ENCODE assay signal across 8 cellular contexts in genomic region chr18:24271381-24272331, GRCh38.
A peak's percentile ranks its signal among the peaks of the same experiment; 100 is the strongest.
DNase-seq lines count a peak whose midpoint lies in the region; ATAC-seq and TF ChIP-seq lines count a peak whose summit lies in the region.

No MANE protein-coding gene starts in this region.

- H3K36me3 ChIP-seq in GM06990 (ENCODE audit: control insufficient read depth, insufficient read depth, low read length) (no peaks in the 10 kb centered on the region), thyroid gland (no peaks in the 10 kb centered on the region)

- peak; percentile 73 to 79 for ATAC-seq in activated T-cell treated with anti-CD3 and anti-CD28 coated beads, Interleukin-2, amount 50 U/mL, for 4 hours

- peak in 1 of 2 donors; percentile 77 for TF ChIP-seq POLR2A in thyroid gland (IDR thresholded peaks at IDR 0.05)

- H3K36me3 Mint-ChIP-seq in activated T-cell treated with anti-CD3 and anti-CD28 coated beads, Interleukin-2, amount 50 U/mL, for 4 hours (ENCODE audit: insufficient read depth): peaks cover 3% of the 10 kb centered on the region

- peaks cover 5% of the 10 kb centered on the region for H3K4me1 Mint-ChIP-seq in activated T-cell treated with anti-CD3 and anti-CD28 coated beads, Interleukin-2, amount 50 U/mL, for 4 hours (ENCODE audit: low read depth)

- H3K9me3 ChIP-seq in thyroid gland: no peaks in the 10 kb centered on the region

- 0 to 1% methylated on average over 28 to 31 of the region's 97 CpGs for WGBS in thyroid gland, 2 donors

- DNase-seq in GM06990 (ENCODE audit: extremely low read depth, insufficient read length) (peak; percentile 29), NCI-H1105 treated with DMSO at 0.1 percent for 48 hours (lab: John Stamatoyannopoulos, UW) (peak; percentile 72), fibroblast of the aortic adventitia (ENCODE audit: low read depth) (peak; percentile 66), myocyte (ENCODE audit: low read depth) (peak; percentile 75), thyroid gland (peak; percentile 89 to 91)
- no peak for DNase-seq in activated T-cell treated with anti-CD3 and anti-CD28 coated beads, Interleukin-2, amount 50 U/mL, for 4 hours
- no peak for DNase-seq in central memory CD4-positive, alpha-beta T cell

- intact Hi-C loops in thyroid gland (cut with DNase I): no loop called here

- H3K4me1 ChIP-seq in thyroid gland: peaks cover 0 to 11% of the 10 kb centered on the region in 2 donors

- peaks cover 35% of the 10 kb centered on the region for H3K27me3 Mint-ChIP-seq in activated T-cell treated with anti-CD3 and anti-CD28 coated beads, Interleukin-2, amount 50 U/mL, for 4 hours (ENCODE audit: low read depth)

- peak overlapping the region; percentile 69 for H3K4me3 Mint-ChIP-seq in activated T-cell treated with anti-CD3 and anti-CD28 coated beads, Interleukin-2, amount 50 U/mL, for 4 hours

- H3K27ac ChIP-seq in 22Rv1 (peak overlapping the region; percentile 32; the same call in 1 of the 2 replicates), thyroid gland (peak overlapping the region; percentile 92 to 97 (median 93))

- H3K4me3 ChIP-seq in GM06990 (replicated peaks; ENCODE audit: low read depth, low read length): peak overlapping the region; percentile 34
- H3K4me3 ChIP-seq in fibroblast of the aortic adventitia (ENCODE audit: low read depth, low read length): peak overlapping the region; percentile 76
- peak overlapping the region; percentile 65 to 77 (median 72) for H3K4me3 ChIP-seq in thyroid gland (replicated peaks in 1 of 3)

- H3K27me3 ChIP-seq in GM06990 (replicated peaks; ENCODE audit: control insufficient read depth, insufficient read depth, low read length) (peaks cover 3% of the 10 kb centered on the region), thyroid gland (no peaks in the 10 kb centered on the region)

- H3K9me3 Mint-ChIP-seq in activated T-cell treated with anti-CD3 and anti-CD28 coated beads, Interleukin-2, amount 50 U/mL, for 4 hours: no peaks in the 10 kb centered on the region

- peak; percentile 27; the same call in 1 of the 2 replicates for TF ChIP-seq CTCF in 22Rv1 (IDR thresholded peaks at IDR 0.05)
- TF ChIP-seq CTCF in GM06990 (IDR thresholded peaks at IDR 0.05; ENCODE audit: insufficient read depth, low read length, poor library complexity, severe bottlenecking): peak; percentile 19
- TF ChIP-seq CTCF in fibroblast of the aortic adventitia (IDR thresholded peaks at IDR 0.05; ENCODE audit: insufficient read depth, low read length): peak; percentile 42
- peak in 4 of 6 experiments; percentile 17 to 38 (median 28) for TF ChIP-seq CTCF in thyroid gland (IDR thresholded peaks at IDR 0.05)

Comparison
In these comparisons a context has a peak if more than half of its experiments do, and no peak if none do; other contexts are left out.
1. DNase-seq: peak in GM06990 (single experiment), NCI-H1105 treated with DMSO at 0.1 percent for 48 hours (single experiment), fibroblast of the aortic adventitia (single experiment), myocyte (single experiment) and thyroid gland (2 of 2); none in activated T-cell treated with anti-CD3 and anti-CD28 coated beads, Interleukin-2, amount 50 U/mL, for 4 hours (single experiment) and central memory CD4-positive, alpha-beta T cell (single experiment).
2. Peak in every context shown above with its lines, with median percentiles within 50 percentile points of each other: CTCF ChIP-seq and H3K4me3 ChIP-seq.